In genomic region chr12:112607427-112607826, GRCh38 we compare ENCODE assay signal across 28 cellular contexts.
"Had no signal": no experiment of that assay in that cellular context is flagged by ENCODE, and none has a peak within 500 bp of the region (broad histone marks: within the 10 kb centered on the region; RNA-seq: fewer than 3 reads in every experiment).

No MANE protein-coding gene starts in this region.

- ATAC-seq: left colon; naive thymus-derived CD8-positive, alpha-beta T cell; pancreas; right cardiac atrium; sciatic nerve; stimulated activated naive B cell treated with anti-CD40 and anti-IgM and Interleukin-4, amounts not matched to agents 10 μg/mL and 1 μg/mL and 100 μg/mL, for 72 hours; stimulated activated naive CD8-positive, alpha-beta T cell treated with anti-CD3 and anti-CD28 coated beads, Interleukin-15, Interleukin-2, amounts not matched to agents 100 U/mL and 50 U/mL, for 24 hours had no signal

- H3K9me3 ChIP-seq: left ventricle myocardium inferior, pancreas, prostate gland, stomach, testis, tibial artery, uterus had no signal

- H3K4me1 ChIP-seq: left ventricle myocardium inferior, pancreas, prostate gland, stomach, testis, tibial artery, uterus had no signal

- H3K36me3 Mint-ChIP-seq: immature natural killer cell; memory B cell; naive thymus-derived CD8-positive, alpha-beta T cell; stimulated activated naive B cell treated with anti-CD40 and anti-IgM and Interleukin-4, amounts not matched to agents 10 μg/mL and 1 μg/mL and 100 μg/mL, for 72 hours had no signal

- H3K4me3 ChIP-seq: left ventricle myocardium inferior, pancreas, prostate gland, skin epidermis, stomach, testis, tibial artery, uterus had no signal

- H3K4me3 Mint-ChIP-seq: immature natural killer cell; memory B cell; naive thymus-derived CD8-positive, alpha-beta T cell; nephron; neural crest cell; stimulated activated naive B cell treated with anti-CD40 and anti-IgM and Interleukin-4, amounts not matched to agents 10 μg/mL and 1 μg/mL and 100 μg/mL, for 72 hours had no signal

- H3K36me3 ChIP-seq: left ventricle myocardium inferior, pancreas, prostate gland, stomach, tibial artery, uterus had no signal

- H3K9me3 Mint-ChIP-seq: nephron, neural crest cell had no signal

- H3K27ac Mint-ChIP-seq: immature natural killer cell; memory B cell; naive thymus-derived CD8-positive, alpha-beta T cell; nephron; stimulated activated naive B cell treated with anti-CD40 and anti-IgM and Interleukin-4, amounts not matched to agents 10 μg/mL and 1 μg/mL and 100 μg/mL, for 72 hours had no signal

- DNase-seq: hypothalamus; immature natural killer cell; kidney; left colon; left ventricle myocardium inferior; naive thymus-derived CD8-positive, alpha-beta T cell; nucleus accumbens; pancreas; posterior cingulate gyrus; retina; right cardiac atrium; stimulated activated CD4-positive, alpha-beta T cell treated with anti-CD3 and anti-CD28 coated beads, Interleukin-12 subunit alpha, Interleukin-12 subunit beta, amount 100 ng/mL, for 4 hours; stimulated activated CD4-positive, alpha-beta T cell treated with anti-CD3 and anti-CD28 coated beads, Interleukin-15, amount 100 ng/mL, for 24 hours; stimulated activated CD4-positive, alpha-beta T cell treated with anti-CD3 and anti-CD28 coated beads, Interleukin-2, amount 100 ng/mL, for 24 hours; stimulated activated CD4-positive, alpha-beta T cell treated with anti-CD3 and anti-CD28 coated beads, Interleukin-4, amount 100 ng/mL, for 1 hour; stimulated activated naive B cell treated with anti-CD40 and anti-IgM and Interleukin-4, amounts not matched to agents 10 μg/mL and 1 μg/mL and 100 μg/mL, for 72 hours; stimulated activated naive CD8-positive, alpha-beta T cell treated with anti-CD3 and anti-CD28 coated beads, Interleukin-15, Interleukin-2, amounts not matched to agents 100 U/mL and 50 U/mL, for 24 hours; stomach; testis; tibial artery; trophoblast cell; uterus had no signal

- H3K27me3 ChIP-seq: testis, uterus had no signal

- H3K4me1 Mint-ChIP-seq: immature natural killer cell; memory B cell; naive thymus-derived CD8-positive, alpha-beta T cell; nephron; neural crest cell; stimulated activated naive B cell treated with anti-CD40 and anti-IgM and Interleukin-4, amounts not matched to agents 10 μg/mL and 1 μg/mL and 100 μg/mL, for 72 hours had no signal

- H3K27ac ChIP-seq: left ventricle myocardium inferior, pancreas, prostate gland, skin epidermis, stomach, testis, tibial artery, uterus had no signal
